Comparison of ENCODE assay signal across 23 cellular contexts in genomic region chr2:120568975-120569268, GRCh38.
"Had no signal": no experiment of that assay in that cellular context is flagged by ENCODE, and none has a peak within 500 bp of the region (broad histone marks: within the 10 kb centered on the region; RNA-seq: fewer than 3 reads in every experiment).

No MANE protein-coding gene starts in this region.

- H3K9me3 Mint-ChIP-seq: activated CD4-positive, alpha-beta memory T cell treated with anti-CD3 and anti-CD28 coated beads for 36 hours; activated naive CD4-positive, alpha-beta T cell treated with anti-CD3 and anti-CD28 coated beads for 36 hours; activated naive CD8-positive, alpha-beta T cell treated with anti-CD3 and anti-CD28 coated beads, Interleukin-2, amount 10 ng/mL, durations not matched to agents 7 days and 5 days; memory B cell; nephron had no signal

- H3K4me1 Mint-ChIP-seq: activated naive CD8-positive, alpha-beta T cell treated with anti-CD3 and anti-CD28 coated beads, Interleukin-2, amount 10 ng/mL, durations not matched to agents 7 days and 5 days; memory B cell had no signal

- H3K4me3 ChIP-seq: heart right ventricle, pancreas, psoas muscle, right atrium auricular region, spleen had no signal

- H3K4me3 Mint-ChIP-seq: activated CD4-positive, alpha-beta memory T cell treated with anti-CD3 and anti-CD28 coated beads for 36 hours; activated naive CD4-positive, alpha-beta T cell treated with anti-CD3 and anti-CD28 coated beads for 36 hours; activated naive CD8-positive, alpha-beta T cell treated with anti-CD3 and anti-CD28 coated beads, Interleukin-2, amount 10 ng/mL, durations not matched to agents 7 days and 5 days; brain; memory B cell; nephron had no signal

- H3K27ac Mint-ChIP-seq: activated CD4-positive, alpha-beta memory T cell treated with anti-CD3 and anti-CD28 coated beads for 36 hours; activated naive CD4-positive, alpha-beta T cell treated with anti-CD3 and anti-CD28 coated beads for 36 hours; activated naive CD8-positive, alpha-beta T cell treated with anti-CD3 and anti-CD28 coated beads, Interleukin-2, amount 10 ng/mL, durations not matched to agents 7 days and 5 days; memory B cell; nephron had no signal

- DNase-seq: activated CD4-positive, alpha-beta memory T cell treated with anti-CD3 and anti-CD28 coated beads for 36 hours; activated CD4-positive, alpha-beta T cell treated with anti-CD3 and anti-CD28 coated beads for 48 hours; activated naive CD4-positive, alpha-beta T cell treated with anti-CD3 and anti-CD28 coated beads for 36 hours; activated naive CD8-positive, alpha-beta T cell treated with anti-CD3 and anti-CD28 coated beads, Interleukin-2, amount 10 ng/mL, durations not matched to agents 7 days and 5 days; activated T-cell treated with anti-CD3 and anti-CD28 coated beads, Interleukin-2, amount 50 U/mL, for 48 hours; amniotic stem cell; caudate nucleus; dermis blood vessel endothelial cell; effector CD8-positive, alpha-beta T cell; erythroblast; foreskin fibroblast; heart right ventricle; islet precursor cell; left colon; pancreas; psoas muscle; spleen; stimulated activated CD4-positive, alpha-beta T cell treated with anti-CD3 and anti-CD28 coated beads, Interleukin-4, amount 100 ng/mL, for 24 hours; stimulated activated naive CD8-positive, alpha-beta T cell treated with anti-CD3 and anti-CD28 coated beads, Interleukin-15, Interleukin-2, amounts not matched to agents 100 U/mL and 50 U/mL, for 24 hours had no signal

- H3K27me3 Mint-ChIP-seq: activated CD4-positive, alpha-beta memory T cell treated with anti-CD3 and anti-CD28 coated beads for 36 hours; activated naive CD8-positive, alpha-beta T cell treated with anti-CD3 and anti-CD28 coated beads, Interleukin-2, amount 10 ng/mL, durations not matched to agents 7 days and 5 days had no signal

- H3K36me3 Mint-ChIP-seq: activated CD4-positive, alpha-beta memory T cell treated with anti-CD3 and anti-CD28 coated beads for 36 hours; activated naive CD8-positive, alpha-beta T cell treated with anti-CD3 and anti-CD28 coated beads, Interleukin-2, amount 10 ng/mL, durations not matched to agents 7 days and 5 days; brain; memory B cell had no signal
